In genomic region chr6:125776107-125776826, GRCh38 we compare ENCODE assay signal across 2 cellular contexts. TPM values are rescaled to one million over a fixed set of nuclear protein-coding genes. Genes with fewer than 3 reads are reported as not detected.
"Had no signal": no experiment of that assay in that cellular context is flagged by ENCODE, and none has a peak within 500 bp of the region (broad histone marks: within the 10 kb centered on the region; RNA-seq: fewer than 3 reads in every experiment).

No MANE protein-coding gene starts in this region.

RNA-seq across cellular contexts. Expression of gene HEY2, which starts 26.8 kb away (rescaled TPM):
- total RNA-seq: lung microvascular endothelial cell had no signal
- polyA plus RNA-seq: keratinocyte had no signal
